8 cellular contexts compared by ENCODE assay signal in genomic region chr1:92858564-92859399, GRCh38. TPM values are rescaled to one million over a fixed set of nuclear protein-coding genes. Genes with fewer than 3 reads are reported as not detected.
DNase-seq lines count a peak whose midpoint lies in the region; ATAC-seq, FAIRE-seq and TF ChIP-seq lines count a peak whose summit lies in the region.

No MANE protein-coding gene starts in this region.

- H3K4me1 ChIP-seq in A673 (ENCODE audit: insufficient read depth, low read length, poor library complexity, severe bottlenecking) (no peaks in the 10 kb centered on the region), mucosa of descending colon (ENCODE audit: low read depth) (peaks cover 3% of the 10 kb centered on the region), thoracic aorta (ENCODE audit: control insufficient read depth in 1 of 2, low read depth in 2 of 2) (no peaks in the 10 kb centered on the region)

- peak; percentile 90 for DNase-seq in A673 (ENCODE audit: low spot score)
- DNase-seq in GM12892 (ENCODE audit: insufficient read length), result peak; percentile 13
- DNase-seq in NCI-H524 (lab: John Stamatoyannopoulos, UW), result peak; percentile 62 to 88
- peak; percentile 25 to 34 for DNase-seq in activated CD4-positive, alpha-beta T cell treated with anti-CD3 and anti-CD28 coated beads, Interleukin-2, amount 50 U/mL, for 4 hours
- DNase-seq in endothelial cell (ENCODE audit: low spot score), result peak; percentile 47
- peak in 1 of 3 donors; percentile 87 for DNase-seq in mucosa of descending colon
- DNase-seq in thoracic aorta (ENCODE audit: low spot score), result peak; percentile 12

- BruUV-seq in A673 (replicated peaks; lab: Mats Ljungman, UMichigan), result no TSS peak

- H3K27me3 Mint-ChIP-seq in endothelial cell (ENCODE audit: unreplicated experiment), result peaks cover 2% of the 10 kb centered on the region

- peak; percentile 96 for FAIRE-seq in GM12892 (lab: Jason Lieb, UNC)

- peak overlapping the region; percentile 1 for H3K4me3 ChIP-seq in A673 (ENCODE audit: low read depth, low read length, poor library complexity, severe bottlenecking)
- no peak overlapping the region for H3K4me3 ChIP-seq in mucosa of descending colon
- H3K4me3 ChIP-seq in thoracic aorta, result peak overlapping the region; percentile 53

- no peak for TF ChIP-seq POLR2A in GM12892 (IDR thresholded peaks at IDR 0.05; ENCODE audit: low read depth, low read length)

- POLR2A ChIA-PET in A673 (lab: Charles Lee; ENCODE audit: low non-redundant PET), result no interaction called here

- no peaks in the 10 kb centered on the region for H3K36me3 Mint-ChIP-seq in endothelial cell (ENCODE audit: low read depth, unreplicated experiment)

- no peaks in the 10 kb centered on the region for H3K36me3 ChIP-seq in A673 (ENCODE audit: insufficient read depth, low read length, poor library complexity, severe bottlenecking)
- no peaks in the 10 kb centered on the region for H3K36me3 ChIP-seq in mucosa of descending colon (ENCODE audit: low read depth)
- H3K36me3 ChIP-seq in thoracic aorta, result no peaks in the 10 kb centered on the region

- no peaks in the 10 kb centered on the region for H3K4me1 Mint-ChIP-seq in endothelial cell (ENCODE audit: unreplicated experiment)

- H3K27ac ChIP-seq in A673 (ENCODE audit: low read depth, low read length, poor library complexity, severe bottlenecking) (no peak overlapping the region), thoracic aorta (no peak overlapping the region)

- intact Hi-C loops in A673 (cut with micrococcal nuclease; ENCODE audit: unreplicated experiment) (loop anchor here (1.0 to 2.0 kb wide), 3 partner anchors 102 to 204 kb away; no protein-coding TSS in a partner anchor), mucosa of descending colon (cut with DNase I, micrococcal nuclease) (loop anchor here (2.0 kb wide), 2 partner anchors 134 to 136 kb away; no protein-coding TSS in a partner anchor)

- no peak overlapping the region for H3K27ac Mint-ChIP-seq in endothelial cell (ENCODE audit: unreplicated experiment)

- no peaks in the 10 kb centered on the region for H3K27me3 ChIP-seq in A673 (replicated peaks; ENCODE audit: insufficient read depth, low read depth, low read length, poor library complexity)
- no peaks in the 10 kb centered on the region for H3K27me3 ChIP-seq in thoracic aorta (replicated peaks; ENCODE audit: insufficient read depth)

- no peaks in the 10 kb centered on the region for H3K9me3 ChIP-seq in A673 (ENCODE audit: low read depth, low read length, poor library complexity, severe bottlenecking)
- H3K9me3 ChIP-seq in mucosa of descending colon, result no peaks in the 10 kb centered on the region
- H3K9me3 ChIP-seq in thoracic aorta, result no peaks in the 10 kb centered on the region

- ATAC-seq in HG03439 (IDR thresholded peaks at IDR 0.05; ENCODE audit: unreplicated experiment) (peak; percentile 75), mucosa of descending colon (peak; percentile 89), thoracic aorta (ENCODE audit: insufficient number of reproducible peaks, low FRiP score, low read depth) (peak; percentile 70)

- no peaks in the 10 kb centered on the region for H3K9me3 Mint-ChIP-seq in endothelial cell (ENCODE audit: unreplicated experiment)

- CTCF ChIA-PET in A673 (lab: Charles Lee), result interaction anchor here (0.7 to 2.6 kb wide), 5 partner anchors 101 to 204 kb away, joined by 3 to 22 read pairs (median 3); no protein-coding TSS in a partner anchor

- H3K4me3 Mint-ChIP-seq in endothelial cell (ENCODE audit: unreplicated experiment), result no peak overlapping the region

- TF ChIP-seq CTCF in A673 (conservative IDR thresholded peaks at IDR 0.05; ENCODE audit: low read depth, low read length) (peak; percentile 99), endothelial cell (IDR thresholded peaks at IDR 0.05; ENCODE audit: unreplicated experiment) (peak; percentile 94), mucosa of descending colon (IDR thresholded peaks at IDR 0.05) (peak; percentile 88), thoracic aorta (IDR thresholded peaks at IDR 0.05) (peak; percentile 92)

RNA-seq across cellular contexts. Expression of gene RPL5, which starts 26.9 kb away (rescaled TPM):
- total RNA-seq in A673 (2021) (1,348 and 1,415 TPM in 2 replicates), endothelial cell (ENCODE audit: unreplicated experiment) (1,318 TPM), mucosa of descending colon (100 to 1,000 TPM; 627 to 944 (median 705) TPM), thoracic aorta (100 to 1,000 TPM; 792 to 927 TPM)
- 4,635 TPM for polyA plus RNA-seq in GM12892 (2012; ENCODE audit: missing spikeins)
